In the genomic region with DNA sequence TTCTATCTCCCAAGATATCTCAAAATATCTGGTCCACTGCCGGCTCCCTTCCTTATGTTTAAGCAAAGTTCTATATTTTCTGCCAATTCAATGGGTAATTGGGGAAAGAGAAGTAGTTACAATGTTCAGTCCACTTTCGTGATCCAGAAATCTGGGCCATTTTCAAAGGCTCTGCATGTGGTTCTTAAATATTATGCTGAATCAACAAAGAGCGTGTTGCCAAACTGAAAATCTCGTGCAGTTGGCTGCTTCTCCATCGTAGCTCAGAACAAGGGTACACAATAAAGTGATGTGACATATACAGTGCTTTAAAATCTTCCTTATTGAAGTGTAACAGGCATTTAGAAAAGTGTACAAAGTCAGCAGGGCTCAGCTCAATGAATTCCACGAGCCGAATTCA, we compare ENCODE assay signal across 25 cellular contexts.
"Had no signal": no experiment of that assay in that cellular context is flagged by ENCODE, and none has a peak within 500 bp of the region (broad histone marks: within the 10 kb centered on the region; RNA-seq: fewer than 3 reads in every experiment).

No MANE protein-coding gene starts in this region.

- H3K27me3 Mint-ChIP-seq: activated CD4-positive, alpha-beta T cell treated with anti-CD3 and anti-CD28 coated beads for 36 hours; activated CD4-positive, alpha-beta T cell treated with anti-CD3 and anti-CD28 coated beads, Interleukin-2, amount 10 ng/mL, durations not matched to agents 24 days and 14 days; activated naive CD4-positive, alpha-beta T cell treated with anti-CD3 and anti-CD28 coated beads, Interleukin-2, amount 10 ng/mL, durations not matched to agents 7 days and 5 days; central memory CD8-positive, alpha-beta T cell; T-helper 17 cell had no signal

- H3K27ac Mint-ChIP-seq: activated CD4-positive, alpha-beta memory T cell treated with anti-CD3 and anti-CD28 coated beads for 36 hours; activated CD4-positive, alpha-beta T cell treated with anti-CD3 and anti-CD28 coated beads for 36 hours; activated CD4-positive, alpha-beta T cell treated with anti-CD3 and anti-CD28 coated beads, Interleukin-2, amount 10 ng/mL, durations not matched to agents 24 days and 14 days; activated naive CD4-positive, alpha-beta T cell treated with anti-CD3 and anti-CD28 coated beads, Interleukin-2, amount 10 ng/mL, durations not matched to agents 7 days and 5 days; activated naive CD4-positive, alpha-beta T cell treated with anti-CD3 and anti-CD28 coated beads, Interleukin-2, amount 50 U/mL, for 72 hours; activated naive CD8-positive, alpha-beta T cell treated with anti-CD3 and anti-CD28 coated beads, Interleukin-2, amount 10 ng/mL, durations not matched to agents 7 days and 5 days; T-helper 17 cell; T-helper 2 cell treated with Interferon-gamma antibody and Interleukin-4, amounts not matched to agents 5 μg/mL and 100 μg/mL, for 36 hours had no signal

- H3K4me3 Mint-ChIP-seq: activated CD4-positive, alpha-beta memory T cell treated with anti-CD3 and anti-CD28 coated beads for 36 hours; activated CD4-positive, alpha-beta T cell treated with anti-CD3 and anti-CD28 coated beads for 36 hours; activated CD4-positive, alpha-beta T cell treated with anti-CD3 and anti-CD28 coated beads, Interleukin-2, amount 10 ng/mL, durations not matched to agents 24 days and 14 days; activated naive CD4-positive, alpha-beta T cell treated with anti-CD3 and anti-CD28 coated beads, Interleukin-2, amount 10 ng/mL, durations not matched to agents 7 days and 5 days; activated naive CD8-positive, alpha-beta T cell treated with anti-CD3 and anti-CD28 coated beads, Interleukin-2, amount 10 ng/mL, durations not matched to agents 7 days and 5 days; activated T-cell treated with anti-CD3 and anti-CD28 coated beads, Interleukin-2, amount 50 U/mL, for 4 hours; central memory CD8-positive, alpha-beta T cell; T-helper 17 cell; T-helper 2 cell treated with Interferon-gamma antibody and Interleukin-4, amounts not matched to agents 5 μg/mL and 100 μg/mL, for 36 hours had no signal

- H3K27ac ChIP-seq: brain microvascular endothelial cell, epithelial cell of prostate, esophagus squamous epithelium, gastroesophageal sphincter, heart right ventricle had no signal

- H3K36me3 Mint-ChIP-seq: activated CD4-positive, alpha-beta memory T cell treated with anti-CD3 and anti-CD28 coated beads for 36 hours; activated naive CD4-positive, alpha-beta T cell treated with anti-CD3 and anti-CD28 coated beads, Interleukin-2, amount 10 ng/mL, durations not matched to agents 7 days and 5 days had no signal

- H3K9me3 Mint-ChIP-seq: activated CD4-positive, alpha-beta memory T cell treated with anti-CD3 and anti-CD28 coated beads for 36 hours; activated naive CD4-positive, alpha-beta T cell treated with anti-CD3 and anti-CD28 coated beads, Interleukin-2, amount 50 U/mL, for 72 hours; activated T-cell treated with anti-CD3 and anti-CD28 coated beads, Interleukin-2, amount 50 U/mL, for 4 hours; central memory CD8-positive, alpha-beta T cell had no signal

- H3K4me1 ChIP-seq: esophagus squamous epithelium, gastroesophageal sphincter, heart right ventricle had no signal

- H3K36me3 ChIP-seq: brain microvascular endothelial cell, esophagus squamous epithelium, gastroesophageal sphincter, heart right ventricle had no signal

- H3K4me1 Mint-ChIP-seq: activated CD4-positive, alpha-beta T cell treated with anti-CD3 and anti-CD28 coated beads for 36 hours; activated naive CD4-positive, alpha-beta T cell treated with anti-CD3 and anti-CD28 coated beads, Interleukin-2, amount 10 ng/mL, durations not matched to agents 7 days and 5 days; T-helper 17 cell had no signal

- H3K4me3 ChIP-seq: esophagus squamous epithelium, gastroesophageal sphincter, heart right ventricle had no signal

- H3K27me3 ChIP-seq: brain microvascular endothelial cell, gastroesophageal sphincter, heart right ventricle had no signal

- DNase-seq: activated CD4-positive, alpha-beta memory T cell treated with anti-CD3 and anti-CD28 coated beads for 36 hours; activated CD4-positive, alpha-beta T cell treated with anti-CD3 and anti-CD28 coated beads for 36 hours; activated CD4-positive, alpha-beta T cell treated with anti-CD3 and anti-CD28 coated beads, Interleukin-2, amount 10 ng/mL, durations not matched to agents 24 days and 14 days; activated CD4-positive, CD25-positive, alpha-beta regulatory T cell; activated CD4-positive, CD25-positive, alpha-beta regulatory T cell treated with anti-CD3 and anti-CD28 coated beads, Interleukin-2, amount 50 U/mL, for 72 hours; activated CD8-positive, alpha-beta memory T cell treated with anti-CD3 and anti-CD28 coated beads for 24 hours; activated gamma-delta T cell; activated naive CD4-positive, alpha-beta T cell; activated naive CD4-positive, alpha-beta T cell treated with anti-CD3 and anti-CD28 coated beads, Interleukin-2, amount 10 ng/mL, durations not matched to agents 7 days and 5 days; activated naive CD8-positive, alpha-beta T cell treated with anti-CD3 and anti-CD28 coated beads, Interleukin-2, amount 10 ng/mL, durations not matched to agents 7 days and 5 days; activated T-cell treated with anti-CD3 and anti-CD28 coated beads, Interleukin-2, amount 50 U/mL, for 4 hours; brain microvascular endothelial cell; cortex of kidney; effector CD8-positive, alpha-beta T cell; esophagus squamous epithelium; foreskin melanocyte; heart right ventricle; T-helper 1 cell; T-helper 17 cell; T1000 had no signal

- ATAC-seq: activated CD4-positive, alpha-beta T cell treated with anti-CD3 and anti-CD28 coated beads for 36 hours; activated naive CD4-positive, alpha-beta T cell treated with anti-CD3 and anti-CD28 coated beads, Interleukin-2, amount 50 U/mL, for 72 hours; activated T-cell treated with anti-CD3 and anti-CD28 coated beads, Interleukin-2, amount 50 U/mL, for 4 hours; gastroesophageal sphincter; heart right ventricle; T-helper 17 cell had no signal

- H3K9me3 ChIP-seq: esophagus squamous epithelium, gastroesophageal sphincter, heart right ventricle had no signal
